ENCODE assay signal across 8 cellular contexts in genomic region chr15:73994419-73994883, GRCh38. TPM values are rescaled to one million over a fixed set of nuclear protein-coding genes. Genes with fewer than 3 reads are reported as not detected.
DNase-seq lines count a peak whose midpoint lies in the region; ATAC-seq lines count a peak whose summit lies in the region.

Gene PML (plus strand): TSS chr15:73994716. CDS start chr15:73994813, 97 bp downstream.

- no peaks in the 10 kb centered on the region for H3K27me3 ChIP-seq in CD4-positive, alpha-beta memory T cell (ENCODE audit: insufficient read depth, low read length)
- H3K27me3 ChIP-seq in effector memory CD4-positive, alpha-beta T cell (replicated peaks; ENCODE audit: control insufficient read depth, insufficient read depth, low read length, poor library complexity, severe bottlenecking): no peaks in the 10 kb centered on the region

- H3K36me3 ChIP-seq in CD4-positive, alpha-beta memory T cell (ENCODE audit: insufficient read depth, low read length): peaks cover 14% of the 10 kb centered on the region
- H3K36me3 ChIP-seq in effector memory CD4-positive, alpha-beta T cell (ENCODE audit: control insufficient read depth, insufficient read depth, low read length): peaks cover 14% of the 10 kb centered on the region

- peak; percentile 84 to 96 (median 87) for DNase-seq in CD4-positive, alpha-beta memory T cell
- DNase-seq in HS-5 (ENCODE audit: low read depth) (peak; percentile 82), medulla oblongata (ENCODE audit: extremely low spot score) (peak; percentile 99)
- DNase-seq in NK-92 treated with Interleukin-12 subunit alpha and Interleukin-12 subunit beta, amount 100 ng/mL, for 24 hours (lab: John Stamatoyannopoulos, UW): peak; percentile 97
- DNase-seq in effector memory CD4-positive, alpha-beta T cell: peak; percentile 86 to 93 (median 87)
- peak; percentile 88 for DNase-seq in stimulated activated CD8-positive, alpha-beta memory T cell treated with anti-CD3 and anti-CD28 coated beads, Interleukin-12 subunit alpha, Interleukin-12 subunit beta, amount 100 ng/mL, for 1 hour (ENCODE audit: low read depth)

- CTCF ChIA-PET in CD4-positive, alpha-beta memory T cell (lab: Charles Lee; ENCODE audit: partially characterized antibody): interaction anchor here (0.7 to 7.8 kb wide), 17 partner anchors 10 to 1550 kb away, joined by 3 to 46 read pairs (median 5); no protein-coding TSS in a partner anchor
- CTCF ChIA-PET in activated CD8-positive, alpha-beta memory T cell treated with anti-CD3 and anti-CD28 coated beads for 36 hours (lab: Charles Lee): interaction anchor here (1.1 to 1.9 kb wide), 6 partner anchors 9 to 54 kb away, joined by 3 to 7 read pairs (median 6); no protein-coding TSS in a partner anchor

- peak within 1 kb of the TSS; percentile 79 to 92 for H3K4me3 ChIP-seq in CD4-positive, alpha-beta memory T cell (ENCODE audit: low read length in 2 of 2)
- peak within 1 kb of the TSS; percentile 83 for H3K4me3 ChIP-seq in effector memory CD4-positive, alpha-beta T cell (ENCODE audit: insufficient read depth, low read depth, low read length, poor library complexity, severe bottlenecking)

- ATAC-seq in GM19467 (IDR thresholded peaks at IDR 0.05; ENCODE audit: unreplicated experiment): peak; percentile 62

- H3K4me1 ChIP-seq in CD4-positive, alpha-beta memory T cell (ENCODE audit: insufficient read depth, low read length): peaks cover 67% of the 10 kb centered on the region
- peaks cover 43% of the 10 kb centered on the region for H3K4me1 ChIP-seq in effector memory CD4-positive, alpha-beta T cell (ENCODE audit: control insufficient read depth, insufficient read depth, low read length, poor library complexity, severe bottlenecking)

- H3K36me3 Mint-ChIP-seq in CD4-positive, alpha-beta memory T cell: peaks cover 6 to 26% of the 10 kb centered on the region in 2 donors

- POLR2A ChIA-PET in CD4-positive, alpha-beta memory T cell (lab: Charles Lee; ENCODE audit: partially characterized antibody): interaction anchor here (0.7 to 2.5 kb wide), 13 partner anchors 9 to 1457 kb away, joined by 3 to 17 read pairs (median 4); partner anchors contain the start of genes SIN3A and UBL7
- POLR2A ChIA-PET in activated CD8-positive, alpha-beta memory T cell treated with anti-CD3 and anti-CD28 coated beads for 36 hours (lab: Charles Lee): interaction anchor here (0.6 to 1.4 kb wide), 4 partner anchors 12 to 1766 kb away, joined by 3 to 13 read pairs (median 4); partner anchors contain the start of gene CLK3

- H3K9me3 ChIP-seq in CD4-positive, alpha-beta memory T cell (ENCODE audit: control insufficient read depth in 1 of 2, low read length in 2 of 2): no peaks in the 10 kb centered on the region
- no peaks in the 10 kb centered on the region for H3K9me3 ChIP-seq in effector memory CD4-positive, alpha-beta T cell (ENCODE audit: control insufficient read depth, low read length)

- no peaks in the 10 kb centered on the region for H3K9me3 Mint-ChIP-seq in CD4-positive, alpha-beta memory T cell

- H3K27me3 Mint-ChIP-seq in CD4-positive, alpha-beta memory T cell: no peaks in the 10 kb centered on the region

- peak within 1 kb of the TSS; percentile 90 to 98 (median 98) for H3K27ac Mint-ChIP-seq in CD4-positive, alpha-beta memory T cell

- peak within 1 kb of the TSS; percentile 89 for H3K27ac ChIP-seq in CD4-positive, alpha-beta memory T cell (ENCODE audit: low read depth, low read length)
- peak within 1 kb of the TSS; percentile 91 for H3K27ac ChIP-seq in effector memory CD4-positive, alpha-beta T cell (ENCODE audit: insufficient read depth, low read length, poor library complexity, severe bottlenecking)

- intact Hi-C loops in CD4-positive, alpha-beta memory T cell (cut with micrococcal nuclease): loop anchor here (2.0 to 10.0 kb wide), 4 partner anchors 22 to 1030 kb away; partner anchors contain the start of genes ARID3B and PPCDC

- H3K4me1 Mint-ChIP-seq in CD4-positive, alpha-beta memory T cell: peaks cover 35 to 84% (median 60%) of the 10 kb centered on the region in 4 donors

- H3K4me3 Mint-ChIP-seq in CD4-positive, alpha-beta memory T cell: peak within 1 kb of the TSS; percentile 95 to 99 (median 98)

RNA-seq across cellular contexts. Expression of gene PML, which starts in this region (rescaled TPM):
- 10 to 100 TPM; 61.5 to 66.6 TPM for total RNA-seq in CD4-positive, alpha-beta memory T cell
- polyA plus RNA-seq in CD4-positive, alpha-beta memory T cell: 10 to 100 TPM in 1 of 2 donors, 1 to 10 TPM in 1; 9.6 to 33.2 TPM
- total RNA-seq in activated CD8-positive, alpha-beta memory T cell treated with anti-CD3 and anti-CD28 coated beads for 36 hours: 10 to 100 TPM; 37.0 to 38.9 TPM

Comparison
In these comparisons a context has a peak if more than half of its experiments do, and no peak if none do; other contexts are left out.
1. Peak in every context shown above with its lines: DNase-seq, ATAC-seq, H3K4me3 ChIP-seq and H3K27ac ChIP-seq.